ENCODE assay signal across 10 cellular contexts in the genomic region with DNA sequence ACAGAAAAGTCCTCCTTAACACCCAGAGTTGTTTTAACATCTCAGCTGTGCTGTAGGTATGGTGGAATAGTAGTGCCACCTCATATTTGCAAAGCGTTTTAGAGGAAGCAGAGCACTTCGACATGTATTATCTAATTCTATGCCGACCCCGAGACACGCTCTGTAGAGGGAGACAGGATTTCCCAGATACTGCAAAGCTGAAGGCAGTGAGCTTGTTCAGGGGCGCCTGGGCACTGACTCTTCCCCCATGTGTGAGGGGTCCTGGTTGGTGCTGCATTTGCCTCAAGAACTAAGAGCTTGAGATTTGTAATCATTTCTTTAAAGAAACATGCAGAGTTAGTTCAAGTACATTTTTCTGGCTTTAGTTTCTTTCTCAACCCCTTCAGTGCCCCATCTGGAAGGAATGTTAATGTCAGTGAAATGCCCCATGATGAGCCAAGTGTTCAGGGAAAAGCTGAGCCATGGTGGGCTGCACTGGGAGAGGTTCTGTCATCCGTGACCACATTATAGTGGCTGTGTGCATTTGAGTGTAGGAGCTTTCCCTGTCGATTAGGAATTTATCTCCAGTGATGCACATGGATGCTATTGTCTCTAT.
DNase-seq lines count a peak whose midpoint lies in the region; ATAC-seq and TF ChIP-seq lines count a peak whose summit lies in the region.
"Had no signal": no experiment of that assay in that cellular context is flagged by ENCODE, and none has a peak within 500 bp of the region (broad histone marks: within the 10 kb centered on the region; RNA-seq: fewer than 3 reads in every experiment).

No MANE protein-coding gene starts in this region.

- no peak overlapping the region for H4K8ac ChIP-seq in H9 (replicated peaks; ENCODE audit: insufficient read length, low read depth, low read length)

- peaks cover 6% of the 10 kb centered on the region in 2 experiments; a peak in 3 of 4 replicates for H3K4me1 Mint-ChIP-seq in H9
- H3K4me1 Mint-ChIP-seq: activated naive CD4-positive, alpha-beta T cell treated with anti-CD3 and anti-CD28 coated beads, Interleukin-2, amount 10 ng/mL, durations not matched to agents 7 days and 5 days had no signal

- DNase-seq in H9 (peak; percentile 39), foreskin keratinocyte (peak in 1 of 2 donors; percentile 11), retinal pigment epithelial cell (ENCODE audit: low read depth) (no peak), DMS53 treated with DMSO at 0.1 percent for 48 hours (lab: John Stamatoyannopoulos, UW; ENCODE audit: unreplicated experiment) (no peak), KBM-7 (no peak)
- DNase-seq: activated naive CD4-positive, alpha-beta T cell treated with anti-CD3 and anti-CD28 coated beads, Interleukin-2, amount 10 ng/mL, durations not matched to agents 7 days and 5 days; effector CD4-positive, alpha-beta T cell had no signal

- H3K23me2 ChIP-seq in H9 (ENCODE audit: insufficient read length, low read depth, low read length, poor library complexity, severe bottlenecking), result no peaks in the 10 kb centered on the region

- peaks cover 9% of the 10 kb centered on the region in 2 experiments for H3K9me3 Mint-ChIP-seq in H9

- no peak overlapping the region for H3K27ac Mint-ChIP-seq in H9
- H3K27ac Mint-ChIP-seq: activated naive CD4-positive, alpha-beta T cell treated with anti-CD3 and anti-CD28 coated beads, Interleukin-2, amount 10 ng/mL, durations not matched to agents 7 days and 5 days had no signal

- H3K4me1 ChIP-seq in H9 (ENCODE audit: insufficient read depth, low read length) (no peaks in the 10 kb centered on the region), foreskin keratinocyte (no peaks in the 10 kb centered on the region)

- no peak overlapping the region for H3K4ac ChIP-seq in H9 (ENCODE audit: low read depth, low read length)

- H3K27ac ChIP-seq in H9 (ENCODE audit: insufficient read length, low read depth, low read length), result no peak overlapping the region
- peak overlapping the region; percentile 86; the same call in 1 of the 2 replicates for H3K27ac ChIP-seq in VCaP
- no peak overlapping the region for H3K27ac ChIP-seq in foreskin keratinocyte

- H3K79me1 ChIP-seq in H9 (ENCODE audit: insufficient read depth, low read depth, low read length, poor library complexity, severe bottlenecking), result no peaks in the 10 kb centered on the region

- no peaks in the 10 kb centered on the region for H4K20me1 ChIP-seq in H9 (ENCODE audit: control insufficient read depth, insufficient read depth, insufficient read length)

- H3K14ac ChIP-seq in H9 (ENCODE audit: insufficient read depth, low read length), result no peak overlapping the region

- peak overlapping the region; percentile 18 for H3K4me3 ChIP-seq in retinal pigment epithelial cell (ENCODE audit: low read length)

- no peaks in the 10 kb centered on the region; the same call in 1 of the 2 replicates for H3K79me2 ChIP-seq in H9 (ENCODE audit: insufficient read depth, low read length)

- peaks cover 0 to 12% (median 3%) of the 10 kb centered on the region in 3 experiments; a peak in 4 of 7 replicates for H3K36me3 Mint-ChIP-seq in H9 (ENCODE audit: insufficient read depth in 1 of 3, low read depth in 3 of 3)
- H3K36me3 Mint-ChIP-seq: activated naive CD4-positive, alpha-beta T cell treated with anti-CD3 and anti-CD28 coated beads, Interleukin-2, amount 10 ng/mL, durations not matched to agents 7 days and 5 days had no signal

- no peak overlapping the region for H2BK12ac ChIP-seq in H9 (ENCODE audit: insufficient read length, low read depth, low read length)

- no peak overlapping the region for H3T11ph ChIP-seq in H9 (ENCODE audit: low read length)

- H2AFZ ChIP-seq in H9 (ENCODE audit: low read length), result peak overlapping the region; percentile 67

- H3K56ac ChIP-seq in H9 (ENCODE audit: insufficient read length, low read depth, low read length), result no peak overlapping the region

- no peaks in the 10 kb centered on the region for H3K9me3 ChIP-seq in H9 (ENCODE audit: control insufficient read depth, low read depth, low read length)

- H2AK5ac ChIP-seq in H9 (ENCODE audit: insufficient read length, low read length), result no peak overlapping the region

- H3K9ac ChIP-seq in H9 (ENCODE audit: extremely low read depth, insufficient read length, low read length), result no peak overlapping the region

- no peak overlapping the region for H3K4me2 ChIP-seq in H9 (ENCODE audit: insufficient read depth, insufficient read length, low read length)

- no peak overlapping the region for H2BK120ac ChIP-seq in H9 (ENCODE audit: low read depth, low read length, poor library complexity, severe bottlenecking)

- no peak overlapping the region for H4K5ac ChIP-seq in H9 (ENCODE audit: insufficient read length, low read depth, low read length)

- H2BK15ac ChIP-seq in H9 (ENCODE audit: low read depth, low read length), result no peak overlapping the region

- no peak overlapping the region for H2BK20ac ChIP-seq in H9 (ENCODE audit: low read depth, low read length, poor library complexity, severe bottlenecking)

- no peak overlapping the region for H3K4me3 Mint-ChIP-seq in H9
- H3K4me3 Mint-ChIP-seq: activated naive CD4-positive, alpha-beta T cell treated with anti-CD3 and anti-CD28 coated beads, Interleukin-2, amount 10 ng/mL, durations not matched to agents 7 days and 5 days had no signal

- H3K23ac ChIP-seq in H9 (ENCODE audit: insufficient read length, low read depth, low read length), result no peak overlapping the region

- no CpG with 5 or more reads among the region's 8 CpGs for WGBS in H9 (ENCODE audit: extremely low coverage, insufficient read length, low lambda C conversion rate)

- no peaks in the 10 kb centered on the region for H3K27me3 Mint-ChIP-seq in H9 (ENCODE audit: low read depth)

- no peak overlapping the region for H4K91ac ChIP-seq in H9 (ENCODE audit: insufficient read length, low read depth, low read length)

- H3K18ac ChIP-seq in H9 (ENCODE audit: insufficient read length, low read depth, low read length), result no peak overlapping the region

- peak; percentile 64 for TF ChIP-seq CTCF in H9 (conservative IDR thresholded peaks at IDR 0.05)
- no peak for TF ChIP-seq CTCF in VCaP (conservative IDR thresholded peaks at IDR 0.05)
- TF ChIP-seq CTCF in foreskin keratinocyte (conservative IDR thresholded peaks at IDR 0.05), result peak; percentile 41
- TF ChIP-seq CTCF in retinal pigment epithelial cell (conservative IDR thresholded peaks at IDR 0.05; ENCODE audit: low read depth, low read length), result peak; percentile 46

- no peak for ATAC-seq in foreskin keratinocyte
- no peak for ATAC-seq in GM19463 (IDR thresholded peaks at IDR 0.05; ENCODE audit: unreplicated experiment)
- ATAC-seq in HG02763 (IDR thresholded peaks at IDR 0.05; ENCODE audit: unreplicated experiment), result no peak

- no peak overlapping the region for H2BK5ac ChIP-seq in H9 (ENCODE audit: insufficient read length, low read length)

- H3K27me3 ChIP-seq in H9 (ENCODE audit: insufficient read depth, low read length) (no peaks in the 10 kb centered on the region), foreskin keratinocyte (peaks cover 47% of the 10 kb centered on the region)

- in situ Hi-C loops in KBM-7 (cut with MboI; ENCODE audit: low pct_unique_long_range_greater_than_20kb, low sequenced_read_pairs), result no loop called here
